8 cellular contexts compared by ENCODE assay signal in the genomic region with DNA sequence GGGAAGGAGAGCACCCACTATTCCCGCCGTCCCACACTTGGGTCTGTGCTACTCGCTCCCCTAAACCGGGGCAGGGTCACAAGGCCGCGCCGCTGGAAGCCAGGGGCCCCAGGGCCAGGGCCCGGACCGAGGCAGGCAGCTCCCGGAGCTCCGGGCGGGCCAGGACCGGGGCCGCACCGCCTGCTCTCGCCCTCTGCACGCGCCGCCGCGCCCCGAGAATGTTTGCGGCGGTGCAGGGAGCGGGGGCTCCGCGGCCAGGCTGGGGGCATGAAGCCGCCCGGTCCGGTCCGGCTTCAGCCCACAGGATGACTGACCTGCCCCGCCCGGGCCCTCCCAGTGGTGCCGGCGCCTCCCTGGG. TPM values are rescaled to one million over a fixed set of nuclear protein-coding genes. Genes with fewer than 3 reads are reported as not detected.
DNase-seq lines count a peak whose midpoint lies in the region; TF ChIP-seq lines count a peak whose summit lies in the region.

No MANE protein-coding gene starts in this region.

- H3K4me1 Mint-ChIP-seq in T-helper 2 cell treated with Interferon-gamma antibody and Interleukin-4, amounts not matched to agents 5 μg/mL and 100 μg/mL, for 36 hours (ENCODE audit: low read depth), result peaks cover 2% of the 10 kb centered on the region

- H3K4me3 Mint-ChIP-seq in T-helper 2 cell treated with Interferon-gamma antibody and Interleukin-4, amounts not matched to agents 5 μg/mL and 100 μg/mL, for 36 hours, result peak overlapping the region; percentile 85

- H3K36me3 Mint-ChIP-seq in T-helper 2 cell treated with Interferon-gamma antibody and Interleukin-4, amounts not matched to agents 5 μg/mL and 100 μg/mL, for 36 hours (ENCODE audit: low read depth), result no peaks in the 10 kb centered on the region

- TF ChIP-seq CTCF in VCaP (conservative IDR thresholded peaks at IDR 0.05), result no peak

- H3K27ac ChIP-seq in VCaP, result peak overlapping the region; percentile 65
- H3K27ac ChIP-seq in iPS-18a (ENCODE audit: low read length), result no peak overlapping the region
- no peak overlapping the region for H3K27ac ChIP-seq in subcutaneous abdominal adipose tissue (ENCODE audit: low read depth, low read length)

- H3K27me3 ChIP-seq in iPS-18a (ENCODE audit: control insufficient read depth, insufficient read depth, low read length), result peaks cover 14% of the 10 kb centered on the region
- peaks cover 0 to 12% (median 10%) of the 10 kb centered on the region in 5 donors for H3K27me3 ChIP-seq in subcutaneous abdominal adipose tissue (ENCODE audit: control insufficient read depth in 5 of 5, insufficient read depth in 4 of 5, low read length in 5 of 5)

- no peaks in the 10 kb centered on the region for H3K9me3 Mint-ChIP-seq in T-helper 2 cell treated with Interferon-gamma antibody and Interleukin-4, amounts not matched to agents 5 μg/mL and 100 μg/mL, for 36 hours

- H3K9me3 ChIP-seq in iPS-18a (ENCODE audit: control insufficient read depth, low read depth, low read length) (no peaks in the 10 kb centered on the region), subcutaneous abdominal adipose tissue (ENCODE audit: control insufficient read depth in 5 of 5, low read length in 5 of 5) (no peaks in the 10 kb centered on the region)

- H3K4me1 ChIP-seq in iPS-18a (ENCODE audit: control insufficient read depth, low read depth, low read length) (peaks cover 5% of the 10 kb centered on the region), subcutaneous abdominal adipose tissue (ENCODE audit: control insufficient read depth in 5 of 5, insufficient read depth in 5 of 5, low read length in 5 of 5) (peaks cover 0 to 16% (median 13%) of the 10 kb centered on the region in 5 donors)

- H3K27ac Mint-ChIP-seq in T-helper 2 cell treated with Interferon-gamma antibody and Interleukin-4, amounts not matched to agents 5 μg/mL and 100 μg/mL, for 36 hours, result no peak overlapping the region

- H3K27me3 Mint-ChIP-seq in T-helper 2 cell treated with Interferon-gamma antibody and Interleukin-4, amounts not matched to agents 5 μg/mL and 100 μg/mL, for 36 hours (ENCODE audit: low read depth), result peaks cover 43% of the 10 kb centered on the region

- no peak for DNase-seq in T-helper 2 cell treated with Interferon-gamma antibody and Interleukin-4, amounts not matched to agents 5 μg/mL and 100 μg/mL, for 36 hours (ENCODE audit: low spot score)
- DNase-seq in T-helper 2 cell (no peak), LoVo (ENCODE audit: low spot score) (no peak), occipital lobe (lab: John Stamatoyannopoulos, UW) (no peak), GDM1 (lab: John Stamatoyannopoulos, UW) (no peak)

- H3K36me3 ChIP-seq in iPS-18a (ENCODE audit: control insufficient read depth, low read depth, low read length), result peaks cover 33% of the 10 kb centered on the region
- no peaks in the 10 kb centered on the region for H3K36me3 ChIP-seq in subcutaneous abdominal adipose tissue (ENCODE audit: control insufficient read depth in 5 of 5, insufficient read depth in 5 of 5, low read length in 5 of 5)

- H3K9ac ChIP-seq in iPS-18a (ENCODE audit: low read length) (peak overlapping the region; percentile 48), subcutaneous abdominal adipose tissue (ENCODE audit: low read length in 5 of 5) (peak overlapping the region in 2 of 5 donors; percentile 30 to 47)

- peak overlapping the region; percentile 68 for H3K4me3 ChIP-seq in iPS-18a (ENCODE audit: low read length)
- peak overlapping the region in 4 of 5 donors; percentile 52 to 74 (median 70) for H3K4me3 ChIP-seq in subcutaneous abdominal adipose tissue (ENCODE audit: low read depth in 1 of 5, low read length in 5 of 5)

RNA-seq across cellular contexts. Expression of gene CTSV, which starts 0.4 kb away (rescaled TPM):
- total RNA-seq in occipital lobe, result 0.94 TPM
